In genomic region chr13:93248627-93249047, GRCh38 we compare ENCODE assay signal across 8 cellular contexts. TPM values are rescaled to one million over a fixed set of nuclear protein-coding genes. Genes with fewer than 3 reads are reported as not detected.
A peak's percentile ranks its signal among the peaks of the same experiment; 100 is the strongest.
DNase-seq lines count a peak whose midpoint lies in the region; ATAC-seq, FAIRE-seq and TF ChIP-seq lines count a peak whose summit lies in the region.

No MANE protein-coding gene starts in this region.

- peaks cover 83% of the 10 kb centered on the region for H3K4me1 Mint-ChIP-seq in osteocyte (ENCODE audit: unreplicated experiment)

- FAIRE-seq in H54 (lab: Jason Lieb, UNC) (peak; percentile 99), urothelium cell line (lab: Jason Lieb, UNC) (no peak)

- ATAC-seq in GM19455 (IDR thresholded peaks at IDR 0.05; ENCODE audit: unreplicated experiment) (no peak), GM21526 (IDR thresholded peaks at IDR 0.05; ENCODE audit: low FRiP score, unreplicated experiment) (no peak)

- H3K36me3 Mint-ChIP-seq in osteocyte (ENCODE audit: unreplicated experiment) = peaks cover 5% of the 10 kb centered on the region

- no peaks in the 10 kb centered on the region for H3K27me3 Mint-ChIP-seq in osteocyte (ENCODE audit: unreplicated experiment)

- DNase-seq in H54 (ENCODE audit: insufficient read length, low spot score) = peak; percentile 42
- DNase-seq in NCI-H460 (ENCODE audit: extremely low read depth, low read depth) = peak; percentile 78
- DNase-seq in cerebellar cortex (ENCODE audit: low spot score) = peak; percentile 11
- no peak for DNase-seq in osteocyte (ENCODE audit: extremely low spot score, unreplicated experiment)
- DNase-seq in urothelium cell line (ENCODE audit: low spot score) = no peak
- DNase-seq in foreskin melanocyte = no peak

- peaks cover 4% of the 10 kb centered on the region for H3K9me3 Mint-ChIP-seq in osteocyte (ENCODE audit: unreplicated experiment)

- H3K4me3 Mint-ChIP-seq in osteocyte (ENCODE audit: unreplicated experiment) = no peak overlapping the region

- TF ChIP-seq POLR2A in H54 (IDR thresholded peaks at IDR 0.05; ENCODE audit: low read depth, low read length) = no peak

- peak overlapping the region; percentile 94 for H3K27ac Mint-ChIP-seq in osteocyte (ENCODE audit: unreplicated experiment)

- TF ChIP-seq CTCF in osteocyte (IDR thresholded peaks at IDR 0.05) = peak; percentile 86

RNA-seq across cellular contexts. Expression of gene GPC6, which starts 22.0 kb away (rescaled TPM):
- 16.1 and 16.7 TPM in 2 replicates for total RNA-seq in NCI-H460 (2014; rRNA removed; shearing (Covaris generic))
- 4.1 and 4.4 TPM in 2 replicates for polyA plus RNA-seq in NCI-H460 (2014; cell fraction: nucleus; rRNA removed)
- 125 and 128 TPM in 2 replicates for total RNA-seq in osteocyte

Comparison
In these comparisons a context has a peak if more than half of its experiments do, and no peak if none do; other contexts are left out.
1. DNase-seq: peak in H54 (single experiment), NCI-H460 (single experiment) and cerebellar cortex (single experiment); none in osteocyte (single experiment), urothelium cell line (single experiment) and foreskin melanocyte (single experiment).